Comparison of ENCODE assay signal across 2 cellular contexts in the genomic region with DNA sequence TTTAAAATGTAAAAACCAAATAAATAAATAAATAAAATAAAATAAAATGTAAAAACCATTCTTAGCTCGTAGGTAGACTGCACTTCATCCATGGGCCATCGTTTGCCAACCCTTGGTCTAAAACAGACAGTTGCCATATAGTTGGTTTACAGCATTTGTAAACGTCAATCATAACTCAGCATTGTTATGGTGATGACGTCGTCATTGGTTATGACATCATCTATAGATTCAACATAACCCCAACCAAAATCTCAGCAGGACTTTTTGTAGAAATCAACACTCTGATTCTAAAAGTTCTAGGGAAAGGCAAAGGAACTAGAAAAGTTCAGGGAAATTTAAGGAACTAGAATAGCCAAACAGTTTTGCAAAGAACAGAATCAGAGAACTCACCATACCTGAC.
TF ChIP-seq lines count a peak whose summit lies in the region.

No MANE protein-coding gene starts in this region.

TF ChIP-seq in HEK293, 187 proteins besides CTCF, POLR2A, EP300 and RAD21:
- TF ChIP-seq, protein P1, sequence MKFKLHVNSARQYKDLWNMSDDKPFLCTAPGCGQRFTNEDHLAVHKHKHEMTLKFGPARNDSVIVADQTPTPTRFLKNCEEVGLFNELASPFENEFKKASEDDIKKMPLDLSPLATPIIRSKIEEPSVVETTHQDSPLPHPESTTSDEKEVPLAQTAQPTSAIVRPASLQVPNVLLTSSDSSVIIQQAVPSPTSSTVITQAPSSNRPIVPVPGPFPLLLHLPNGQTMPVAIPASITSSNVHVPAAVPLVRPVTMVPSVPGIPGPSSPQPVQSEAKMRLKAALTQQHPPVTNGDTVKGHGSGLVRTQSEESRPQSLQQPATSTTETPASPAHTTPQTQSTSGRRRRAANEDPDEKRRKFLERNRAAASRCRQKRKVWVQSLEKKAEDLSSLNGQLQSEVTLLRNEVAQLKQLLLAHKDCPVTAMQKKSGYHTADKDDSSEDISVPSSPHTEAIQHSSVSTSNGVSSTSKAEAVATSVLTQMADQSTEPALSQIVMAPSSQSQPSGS (tag by site-specific recombination; IDR thresholded peaks at IDR 0.05; ENCODE audit: low read depth), result peak; percentile 95
- TF ChIP-seq ZNF677 (tag by site-specific recombination; IDR thresholded peaks at IDR 0.05), result no peak
- peak; percentile 67; the same call in 1 of the 2 replicates for TF ChIP-seq ZBTB21 (tag by site-specific recombination; IDR thresholded peaks at IDR 0.05)
- peak; percentile 76 for TF ChIP-seq ZNF629 (tag by site-specific recombination; IDR thresholded peaks at IDR 0.05)

TF ChIP-seq in endothelial cell of umbilical vein, 7 proteins besides CTCF, POLR2A, EP300 and RAD21:
- no peak for TF ChIP-seq MAX (IDR thresholded peaks at IDR 0.05; ENCODE audit: insufficient read depth, insufficient read length)
- TF ChIP-seq POLR2AphosphoS5 (IDR thresholded peaks at IDR 0.05; ENCODE audit: insufficient read depth, low read depth, low read length), result no peak
- TF ChIP-seq JUN (IDR thresholded peaks at IDR 0.05; ENCODE audit: borderline replicate concordance, insufficient read depth, insufficient read length, low read depth), result peak; percentile 29
